1 cellular context compared by ENCODE assay signal in genomic region chr21:41828884-41829360, GRCh38.
TF ChIP-seq lines count a peak whose summit lies in the region.

No MANE protein-coding gene starts in this region.

TF ChIP-seq in HepG2, 621 proteins besides CTCF, POLR2A, EP300 and RAD21 (continued from another document):
- TF ChIP-seq ZNF646 (CRISPR knock-in tag; IDR thresholded peaks at IDR 0.05) = peak; percentile 95
